20 cellular contexts compared by ENCODE assay signal in the genomic region with DNA sequence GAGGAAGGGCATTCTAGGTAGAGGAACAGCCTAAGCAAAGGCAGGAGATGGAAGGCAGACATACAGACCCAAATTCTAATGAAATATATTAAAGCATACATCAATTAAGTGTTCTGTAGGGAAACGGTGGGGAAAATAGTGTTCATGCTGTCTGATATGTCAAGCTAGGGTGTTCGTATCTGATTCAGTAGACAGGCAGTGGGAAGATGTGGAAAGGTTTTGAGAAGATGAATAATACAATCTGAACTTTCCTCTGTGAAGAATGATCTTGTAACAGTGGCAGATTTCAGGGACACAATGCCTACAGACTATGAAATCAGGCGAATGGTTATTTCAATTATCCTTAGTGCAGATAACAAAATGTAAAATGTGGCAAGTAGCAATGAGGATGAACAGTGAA.
A peak's percentile ranks its signal among the peaks of the same experiment; 100 is the strongest.
DNase-seq lines count a peak whose midpoint lies in the region; ATAC-seq, FAIRE-seq and TF ChIP-seq lines count a peak whose summit lies in the region.
"Had no signal": no experiment of that assay in that cellular context is flagged by ENCODE, and none has a peak within 500 bp of the region (broad histone marks: within the 10 kb centered on the region; RNA-seq: fewer than 3 reads in every experiment).

No MANE protein-coding gene starts in this region.

- H3K4me1 ChIP-seq in astrocyte (ENCODE audit: insufficient read depth, low read length) (peaks cover 7% of the 10 kb centered on the region), A673 (ENCODE audit: insufficient read depth, low read length, poor library complexity, severe bottlenecking) (no peaks in the 10 kb centered on the region)

- H2AFZ ChIP-seq in astrocyte (ENCODE audit: low read depth, low read length): no peak overlapping the region
- H2AFZ ChIP-seq: GM23338 had no signal

- H3K9ac ChIP-seq in astrocyte (ENCODE audit: low read length): no peak overlapping the region

- H3K9me3 Mint-ChIP-seq in Calu3 (ENCODE audit: low read depth, unreplicated experiment) (no peaks in the 10 kb centered on the region), astrocyte (ENCODE audit: unreplicated experiment) (no peaks in the 10 kb centered on the region), osteocyte (ENCODE audit: unreplicated experiment) (peaks cover 10% of the 10 kb centered on the region)
- peaks cover 5% of the 10 kb centered on the region for H3K9me3 Mint-ChIP-seq in activated T-cell treated with anti-CD3 and anti-CD28 coated beads, Interleukin-2, amount 50 U/mL, for 4 hours

- H3K36me3 Mint-ChIP-seq in Calu3 (ENCODE audit: insufficient read depth, unreplicated experiment) (no peaks in the 10 kb centered on the region), astrocyte (ENCODE audit: low read depth, unreplicated experiment) (no peaks in the 10 kb centered on the region), osteocyte (ENCODE audit: unreplicated experiment) (no peaks in the 10 kb centered on the region)
- no peaks in the 10 kb centered on the region for H3K36me3 Mint-ChIP-seq in activated T-cell treated with anti-CD3 and anti-CD28 coated beads, Interleukin-2, amount 50 U/mL, for 4 hours (ENCODE audit: insufficient read depth)
- H3K36me3 Mint-ChIP-seq: CD4-positive, alpha-beta memory T cell had no signal

- TF ChIP-seq CTCF in Calu3 (IDR thresholded peaks at IDR 0.05; ENCODE audit: unreplicated experiment): no peak
- no peak for TF ChIP-seq CTCF in astrocyte (IDR thresholded peaks at IDR 0.05; ENCODE audit: insufficient read depth, low read depth, low read length)
- no peak for TF ChIP-seq CTCF in osteocyte (IDR thresholded peaks at IDR 0.05)
- TF ChIP-seq CTCF in A673 (conservative IDR thresholded peaks at IDR 0.05; ENCODE audit: low read depth, low read length): no peak
- TF ChIP-seq CTCF in GM20000 (IDR thresholded peaks at IDR 0.05; ENCODE audit: extremely low read depth, missing control alignments): no peak

- POLR2A ChIA-PET in A673 (lab: Charles Lee; ENCODE audit: low non-redundant PET): no interaction called here

- H3K27ac ChIP-seq in astrocyte (ENCODE audit: low read depth, low read length) (no peak overlapping the region), A673 (ENCODE audit: low read depth, low read length, poor library complexity, severe bottlenecking) (no peak overlapping the region)
- H3K27ac ChIP-seq: A549 had no signal

- no peak overlapping the region for H3K4me2 ChIP-seq in astrocyte (ENCODE audit: low read length)
- H3K4me2 ChIP-seq: A549, GM23338 had no signal

- H3K27ac Mint-ChIP-seq in Calu3 (ENCODE audit: unreplicated experiment): peak overlapping the region; percentile 45
- peak overlapping the region; percentile 95 for H3K27ac Mint-ChIP-seq in astrocyte (ENCODE audit: unreplicated experiment)
- H3K27ac Mint-ChIP-seq in osteocyte (ENCODE audit: unreplicated experiment): peak overlapping the region; percentile 15
- H3K27ac Mint-ChIP-seq: CD4-positive, alpha-beta memory T cell; GM23338; H9 had no signal

- intact Hi-C loops in Calu3 (cut with micrococcal nuclease; ENCODE audit: unreplicated experiment) (no loop called here), A673 (cut with micrococcal nuclease; ENCODE audit: unreplicated experiment) (no loop called here)

- no TSS peak for BruUV-seq in Calu3 (replicated peaks; lab: Mats Ljungman, UMichigan)
- BruUV-seq in A673 (replicated peaks; lab: Mats Ljungman, UMichigan): no TSS peak

- H3K4me1 Mint-ChIP-seq in Calu3 (ENCODE audit: low read depth, unreplicated experiment): no peaks in the 10 kb centered on the region
- H3K4me1 Mint-ChIP-seq in astrocyte (ENCODE audit: low read depth, unreplicated experiment): peaks cover 21% of the 10 kb centered on the region
- H3K4me1 Mint-ChIP-seq in osteocyte (ENCODE audit: unreplicated experiment): peaks cover 19% of the 10 kb centered on the region
- no peaks in the 10 kb centered on the region for H3K4me1 Mint-ChIP-seq in activated T-cell treated with anti-CD3 and anti-CD28 coated beads, Interleukin-2, amount 50 U/mL, for 4 hours (ENCODE audit: low read depth)
- H3K4me1 Mint-ChIP-seq: CD4-positive, alpha-beta memory T cell had no signal

- H3K4me3 ChIP-seq in astrocyte (ENCODE audit: insufficient read depth, low read depth, low read length) (no peak overlapping the region), A673 (ENCODE audit: low read depth, low read length, poor library complexity, severe bottlenecking) (no peak overlapping the region)
- H3K4me3 ChIP-seq: A549, GM12878, GM23338 had no signal

- H3K27me3 Mint-ChIP-seq in Calu3 (ENCODE audit: unreplicated experiment) (no peaks in the 10 kb centered on the region), astrocyte (ENCODE audit: low read depth, unreplicated experiment) (no peaks in the 10 kb centered on the region), osteocyte (ENCODE audit: unreplicated experiment) (peaks cover 8% of the 10 kb centered on the region)
- H3K27me3 Mint-ChIP-seq in activated T-cell treated with anti-CD3 and anti-CD28 coated beads, Interleukin-2, amount 50 U/mL, for 4 hours (ENCODE audit: low read depth): no peaks in the 10 kb centered on the region
- H3K27me3 Mint-ChIP-seq: CD4-positive, alpha-beta memory T cell had no signal

- H3K4me3 Mint-ChIP-seq in Calu3 (ENCODE audit: low read depth, unreplicated experiment) (no peak overlapping the region), astrocyte (ENCODE audit: unreplicated experiment) (no peak overlapping the region), osteocyte (ENCODE audit: unreplicated experiment) (no peak overlapping the region)
- H3K4me3 Mint-ChIP-seq in activated T-cell treated with anti-CD3 and anti-CD28 coated beads, Interleukin-2, amount 50 U/mL, for 4 hours: no peak overlapping the region
- H3K4me3 Mint-ChIP-seq: CD4-positive, alpha-beta memory T cell; GM23338; H9 had no signal

- H3K36me3 ChIP-seq in astrocyte (ENCODE audit: insufficient read depth, low read length) (no peaks in the 10 kb centered on the region), A673 (ENCODE audit: insufficient read depth, low read length, poor library complexity, severe bottlenecking) (no peaks in the 10 kb centered on the region)

- DNase-seq in Calu3 (no peak), astrocyte (ENCODE audit: low read depth) (no peak), osteocyte (ENCODE audit: extremely low spot score, unreplicated experiment) (no peak), A673 (ENCODE audit: low spot score) (no peak), GM20000 (ENCODE audit: low spot score) (no peak)
- DNase-seq in activated T-cell treated with anti-CD3 and anti-CD28 coated beads, Interleukin-2, amount 50 U/mL, for 4 hours: no peak
- DNase-seq: 8988T; C1 segment of cervical spinal cord; CD4-positive, alpha-beta memory T cell; COR-L47; DMS153; DMS79; EL; GDM1; H9 had no signal

- CTCF ChIA-PET in Calu3 (lab: Charles Lee) (no interaction called here), A673 (lab: Charles Lee) (no interaction called here)

- FAIRE-seq in astrocyte (lab: Jason Lieb, UNC): no peak
- FAIRE-seq: A549, GM12878, GM19239 had no signal

- H3K9me3 ChIP-seq in astrocyte (ENCODE audit: insufficient read depth, low read depth, low read length) (no peaks in the 10 kb centered on the region), A673 (ENCODE audit: low read depth, low read length, poor library complexity, severe bottlenecking) (no peaks in the 10 kb centered on the region)
- H3K9me3 ChIP-seq: A549 had no signal

- no peak for ATAC-seq in activated T-cell treated with anti-CD3 and anti-CD28 coated beads, Interleukin-2, amount 50 U/mL, for 4 hours
- ATAC-seq: A549, GM12878, GM23338, HCT116 had no signal

- H3K27me3 ChIP-seq in astrocyte (ENCODE audit: insufficient read depth, low read length) (peaks cover 2% of the 10 kb centered on the region), A673 (replicated peaks; ENCODE audit: insufficient read depth, low read depth, low read length, poor library complexity) (peaks cover 7% of the 10 kb centered on the region)

- no peaks in the 10 kb centered on the region for H4K20me1 ChIP-seq in astrocyte (ENCODE audit: insufficient read depth, low read length)

- H3K79me2 ChIP-seq in astrocyte (ENCODE audit: insufficient read depth, low read length): no peaks in the 10 kb centered on the region

Comparison
In these comparisons a context has a peak if more than half of its experiments do, and no peak if none do; other contexts are left out.
1. H3K27ac Mint-ChIP-seq: peak in every context shown above with its lines; median percentile 95 in astrocyte; 45 in Calu3; 15 in osteocyte.